Comparison of ENCODE assay signal across 7 cellular contexts in the genomic region with DNA sequence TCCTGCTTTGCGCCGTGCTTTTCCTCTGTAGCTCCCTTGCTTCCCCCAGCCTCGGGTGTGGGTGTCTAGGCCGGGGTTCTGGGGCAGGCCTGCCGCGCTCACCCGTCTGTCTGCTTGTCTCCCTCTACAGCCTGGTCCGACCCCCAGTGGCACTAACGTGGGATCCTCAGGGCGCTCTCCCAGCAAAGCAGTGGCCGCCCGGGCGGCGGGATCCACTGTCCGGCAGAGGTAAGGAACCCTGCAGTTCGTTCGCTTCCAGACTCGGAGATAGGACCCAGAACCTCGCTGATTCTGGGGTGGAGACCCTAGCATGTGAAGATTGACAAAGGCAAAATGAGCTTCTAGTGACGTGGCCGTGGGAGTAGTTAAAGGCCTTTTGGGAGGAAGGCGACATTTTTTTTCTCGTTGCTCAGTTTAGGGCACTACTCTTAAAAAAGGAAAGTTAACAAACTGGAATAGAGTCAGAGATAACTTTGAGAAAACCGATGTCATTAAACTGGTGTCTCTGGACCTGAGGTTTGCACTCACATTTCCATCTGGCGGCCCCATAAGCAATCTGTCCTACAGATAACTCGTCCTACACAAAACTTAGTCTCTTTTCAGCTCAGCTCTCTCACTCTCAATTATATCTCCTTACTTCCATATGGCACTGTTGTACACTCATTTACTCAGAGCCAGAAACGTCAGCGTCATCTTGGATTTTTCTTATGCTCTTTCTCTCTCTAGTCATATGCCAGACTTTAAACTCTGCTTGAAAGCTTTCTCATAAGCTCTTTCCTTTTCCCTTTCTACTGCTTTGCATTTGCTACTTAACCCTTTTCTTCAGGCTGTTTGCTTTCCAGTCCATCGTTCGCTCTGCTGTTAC. TPM values are rescaled to one million over a fixed set of nuclear protein-coding genes. Genes with fewer than 3 reads are reported as not detected.
A peak's percentile ranks its signal among the peaks of the same experiment; 100 is the strongest.
DNase-seq lines count a peak whose midpoint lies in the region; ATAC-seq and TF ChIP-seq lines count a peak whose summit lies in the region.

No MANE protein-coding gene starts in this region.

- no peaks in the 10 kb centered on the region for H3K27me3 ChIP-seq in gastroesophageal sphincter
- H3K27me3 ChIP-seq in rectal smooth muscle tissue (ENCODE audit: control insufficient read depth, insufficient read depth, low read length): no peaks in the 10 kb centered on the region

- no peaks in the 10 kb centered on the region for H3K27me3 Mint-ChIP-seq in T-cell

- H3K9ac ChIP-seq in rectal smooth muscle tissue (ENCODE audit: low read length): peak overlapping the region; percentile 78

- CTCF ChIA-PET in T-cell (lab: Charles Lee) (interaction anchor here (0.6 to 1.9 kb wide), 7 partner anchors 9 to 644 kb away, joined by 3 to 9 read pairs (median 3); no protein-coding TSS in a partner anchor), GM10248 (lab: Yijun Ruan, JAX) (interaction anchor here (0.6 to 8.3 kb wide), 12 partner anchors 10 to 997 kb away, joined by 3 to 97 read pairs (median 4); no protein-coding TSS in a partner anchor)

- peaks cover 37% of the 10 kb centered on the region for H3K36me3 Mint-ChIP-seq in T-cell

- TF ChIP-seq EP300 in gastroesophageal sphincter (IDR thresholded peaks at IDR 0.05): no peak

- H3K27ac Mint-ChIP-seq in T-cell: peak overlapping the region; percentile 99 to 100

- no peak for TF ChIP-seq POLR2A in gastroesophageal sphincter (IDR thresholded peaks at IDR 0.05)

- POLR2A ChIA-PET in T-cell (lab: Charles Lee): interaction anchor here (0.6 to 3.3 kb wide), 7 partner anchors 9 to 1369 kb away, joined by 3 to 13 read pairs (median 3); no protein-coding TSS in a partner anchor
- POLR2A ChIA-PET in GM10248 (lab: Yijun Ruan, JAX): interaction anchor here (0.6 to 1.8 kb wide), 6 partner anchors 10 to 599 kb away, joined by 3 to 13 read pairs (median 6); partner anchors contain the start of gene NR4A3

- H3K9me3 Mint-ChIP-seq in T-cell: no peaks in the 10 kb centered on the region

- H3K4me3 ChIP-seq in gastroesophageal sphincter (peak overlapping the region; percentile 95 to 99), rectal smooth muscle tissue (ENCODE audit: low read length) (peak overlapping the region; percentile 85)

- ATAC-seq in GM18868 (IDR thresholded peaks at IDR 0.05; ENCODE audit: unreplicated experiment) (peak; percentile 20), HG02678 (IDR thresholded peaks at IDR 0.05; ENCODE audit: unreplicated experiment) (peak; percentile 28), T-cell (replicated peaks in 1 of 4) (peak; percentile 16 to 38 (median 18)), gastroesophageal sphincter (no peak)

- no peaks in the 10 kb centered on the region for H3K9me3 ChIP-seq in gastroesophageal sphincter

- no peak for TF ChIP-seq CTCF in gastroesophageal sphincter (IDR thresholded peaks at IDR 0.05)
- TF ChIP-seq CTCF in GM10248 (IDR thresholded peaks at IDR 0.05; ENCODE audit: control extremely low read depth, extremely low read depth, low read depth, missing control alignments): no peak

- 23 to 34% methylated on average over 5 to 10 of the region's 30 CpGs for WGBS in gastroesophageal sphincter (ENCODE audit: low coverage in 1 of 2), 2 donors

- H3K4me1 Mint-ChIP-seq in T-cell: peaks cover 59 to 78% (median 77%) of the 10 kb centered on the region in 3 donors

- H3K36me3 ChIP-seq in gastroesophageal sphincter (peaks cover 0 to 30% of the 10 kb centered on the region in 2 donors), rectal smooth muscle tissue (ENCODE audit: control insufficient read depth, insufficient read depth, low read length) (peaks cover 5% of the 10 kb centered on the region)

- H3K27ac ChIP-seq in gastroesophageal sphincter (peak overlapping the region; percentile 79 to 95 (median 93)), rectal smooth muscle tissue (ENCODE audit: low read depth, low read length) (peak overlapping the region; percentile 92)

- DNase-seq in T-cell (peak in 1 of 34 experiments; percentile 2), GM10248 (ENCODE audit: extremely low spot score) (no peak), DMS79 treated with DMSO at 0.1 percent for 48 hours (lab: John Stamatoyannopoulos, UW) (no peak)

- peaks cover 3 to 77% (median 41%) of the 10 kb centered on the region in 3 donors for H3K4me1 ChIP-seq in gastroesophageal sphincter
- H3K4me1 ChIP-seq in rectal smooth muscle tissue (ENCODE audit: control insufficient read depth, insufficient read depth, low read length): peaks cover 12% of the 10 kb centered on the region

- peak overlapping the region; percentile 93 to 99 (median 95) for H3K4me3 Mint-ChIP-seq in T-cell

RNA-seq across cellular contexts. Expression of gene SEC61B, which starts 0.6 kb away (rescaled TPM):
- total RNA-seq in T-cell: 10 to 100 TPM; 54.9 to 91.5 (median 84.0) TPM
- total RNA-seq in gastroesophageal sphincter: 10 to 100 TPM; 62.5 to 84.0 (median 73.5) TPM

RNA-seq across cellular contexts. Expression of gene ALG2, which starts 0.9 kb away (rescaled TPM):
- total RNA-seq in T-cell (10 to 100 TPM; 18.0 to 30.3 (median 25.2) TPM), gastroesophageal sphincter (10 to 100 TPM; 21.9 to 32.3 (median 25.4) TPM)
